In genomic region chr7:17139081-17139480, GRCh38 we compare ENCODE assay signal across 17 cellular contexts.
DNase-seq lines count a peak whose midpoint lies in the region; ATAC-seq and TF ChIP-seq lines count a peak whose summit lies in the region.
"Had no signal": no experiment of that assay in that cellular context is flagged by ENCODE, and none has a peak within 500 bp of the region (broad histone marks: within the 10 kb centered on the region; RNA-seq: fewer than 3 reads in every experiment).

No MANE protein-coding gene starts in this region.

- DNase-seq in activated T-cell treated with anti-CD3 and anti-CD28 coated beads, Interleukin-2, amount 50 U/mL, for 24 hours: no peak
- DNase-seq in activated T-cell treated with anti-CD3 and anti-CD28 coated beads, Interleukin-2, amount 50 U/mL, for 1 hour: no peak
- DNase-seq in T-helper 2 cell treated with Interferon-gamma antibody and Interleukin-4, amounts not matched to agents 5 μg/mL and 100 μg/mL, for 36 hours (ENCODE audit: low spot score): no peak
- DNase-seq in esophagus squamous epithelium (lab: John Stamatoyannopoulos, UW): no peak
- no peak for DNase-seq in NCI-H2227 treated with DMSO at 0.1 percent for 48 hours (lab: John Stamatoyannopoulos, UW)
- no peak for DNase-seq in HPDE6-E6E7 (ENCODE audit: extremely low spot score)
- DNase-seq: ACHN, H7, head of caudate nucleus, NCI-H1105, nephron progenitor cell, sigmoid colon had no signal

- H3K9me3 ChIP-seq in esophagus squamous epithelium: no peaks in the 10 kb centered on the region
- H3K9me3 ChIP-seq: sigmoid colon had no signal

- peak overlapping the region in 3 of 4 donors; percentile 12 to 42 (median 42) for H3K27ac ChIP-seq in esophagus squamous epithelium
- H3K27ac ChIP-seq: sigmoid colon, VCaP had no signal

- H3K36me3 ChIP-seq in esophagus squamous epithelium: no peaks in the 10 kb centered on the region
- H3K36me3 ChIP-seq: sigmoid colon had no signal

- WGBS in esophagus squamous epithelium, 2 donors: 35 to 36% methylated on average over 1 of the region's 1 CpG

- H3K27me3 Mint-ChIP-seq in activated T-cell treated with anti-CD3 and anti-CD28 coated beads, Interleukin-2, amount 50 U/mL, for 24 hours: no peaks in the 10 kb centered on the region
- no peaks in the 10 kb centered on the region for H3K27me3 Mint-ChIP-seq in T-helper 2 cell treated with Interferon-gamma antibody and Interleukin-4, amounts not matched to agents 5 μg/mL and 100 μg/mL, for 36 hours (ENCODE audit: low read depth)
- no peaks in the 10 kb centered on the region for H3K27me3 Mint-ChIP-seq in stimulated activated naive CD8-positive, alpha-beta T cell treated with anti-CD3 and anti-CD28 coated beads, Interleukin-15, Interleukin-2, amounts not matched to agents 100 ng/mL and 50 ng/mL, for 24 hours
- H3K27me3 Mint-ChIP-seq: IgD-negative memory B cell had no signal

- H3K4me3 ChIP-seq in esophagus squamous epithelium: no peak overlapping the region
- H3K4me3 ChIP-seq: sigmoid colon had no signal

- intact Hi-C loops in esophagus squamous epithelium (cut with DNase I): no loop called here

- no peaks in the 10 kb centered on the region for H3K27me3 ChIP-seq in esophagus squamous epithelium
- H3K27me3 ChIP-seq: sigmoid colon had no signal

- peak overlapping the region; percentile 49 for H3K4me3 Mint-ChIP-seq in activated T-cell treated with anti-CD3 and anti-CD28 coated beads, Interleukin-2, amount 50 U/mL, for 24 hours
- peak overlapping the region; percentile 76 for H3K4me3 Mint-ChIP-seq in T-helper 2 cell treated with Interferon-gamma antibody and Interleukin-4, amounts not matched to agents 5 μg/mL and 100 μg/mL, for 36 hours
- peak overlapping the region; percentile 31 for H3K4me3 Mint-ChIP-seq in stimulated activated naive CD8-positive, alpha-beta T cell treated with anti-CD3 and anti-CD28 coated beads, Interleukin-15, Interleukin-2, amounts not matched to agents 100 ng/mL and 50 ng/mL, for 24 hours
- H3K4me3 Mint-ChIP-seq: nephron progenitor cell had no signal

- no peak for ATAC-seq in GM21576 (IDR thresholded peaks at IDR 0.05; ENCODE audit: unreplicated experiment)
- ATAC-seq: SK-N-SH treated with all-trans-retinoic acid at 6 μM for 48 hours had no signal

- H3K9me3 Mint-ChIP-seq in activated T-cell treated with anti-CD3 and anti-CD28 coated beads, Interleukin-2, amount 50 U/mL, for 24 hours: no peaks in the 10 kb centered on the region
- H3K9me3 Mint-ChIP-seq in T-helper 2 cell treated with Interferon-gamma antibody and Interleukin-4, amounts not matched to agents 5 μg/mL and 100 μg/mL, for 36 hours: peaks cover 12% of the 10 kb centered on the region
- no peaks in the 10 kb centered on the region for H3K9me3 Mint-ChIP-seq in stimulated activated naive CD8-positive, alpha-beta T cell treated with anti-CD3 and anti-CD28 coated beads, Interleukin-15, Interleukin-2, amounts not matched to agents 100 ng/mL and 50 ng/mL, for 24 hours
- H3K9me3 Mint-ChIP-seq: IgD-negative memory B cell, nephron progenitor cell had no signal

- TF ChIP-seq CTCF in esophagus squamous epithelium (IDR thresholded peaks at IDR 0.05): no peak

- no peaks in the 10 kb centered on the region for H3K36me3 Mint-ChIP-seq in activated T-cell treated with anti-CD3 and anti-CD28 coated beads, Interleukin-2, amount 50 U/mL, for 24 hours (ENCODE audit: low read depth)
- peaks cover 20% of the 10 kb centered on the region for H3K36me3 Mint-ChIP-seq in T-helper 2 cell treated with Interferon-gamma antibody and Interleukin-4, amounts not matched to agents 5 μg/mL and 100 μg/mL, for 36 hours (ENCODE audit: low read depth)
- no peaks in the 10 kb centered on the region for H3K36me3 Mint-ChIP-seq in stimulated activated naive CD8-positive, alpha-beta T cell treated with anti-CD3 and anti-CD28 coated beads, Interleukin-15, Interleukin-2, amounts not matched to agents 100 ng/mL and 50 ng/mL, for 24 hours (ENCODE audit: low read depth)

- peaks cover 6 to 44% (median 6%) of the 10 kb centered on the region in 3 donors for H3K4me1 ChIP-seq in esophagus squamous epithelium

- peak overlapping the region; percentile 94 for H3K27ac Mint-ChIP-seq in activated T-cell treated with anti-CD3 and anti-CD28 coated beads, Interleukin-2, amount 50 U/mL, for 24 hours
- H3K27ac Mint-ChIP-seq in T-helper 2 cell treated with Interferon-gamma antibody and Interleukin-4, amounts not matched to agents 5 μg/mL and 100 μg/mL, for 36 hours: peak overlapping the region; percentile 94
- peak overlapping the region; percentile 69 for H3K27ac Mint-ChIP-seq in stimulated activated naive CD8-positive, alpha-beta T cell treated with anti-CD3 and anti-CD28 coated beads, Interleukin-15, Interleukin-2, amounts not matched to agents 100 ng/mL and 50 ng/mL, for 24 hours
- H3K27ac Mint-ChIP-seq: IgD-negative memory B cell, nephron progenitor cell had no signal

- TF ChIP-seq POLR2A in esophagus squamous epithelium (IDR thresholded peaks at IDR 0.05): no peak

- H3K4me1 Mint-ChIP-seq in activated T-cell treated with anti-CD3 and anti-CD28 coated beads, Interleukin-2, amount 50 U/mL, for 24 hours (ENCODE audit: low read depth): peaks cover 77% of the 10 kb centered on the region
- H3K4me1 Mint-ChIP-seq in T-helper 2 cell treated with Interferon-gamma antibody and Interleukin-4, amounts not matched to agents 5 μg/mL and 100 μg/mL, for 36 hours (ENCODE audit: low read depth): peaks cover 73% of the 10 kb centered on the region
- H3K4me1 Mint-ChIP-seq in stimulated activated naive CD8-positive, alpha-beta T cell treated with anti-CD3 and anti-CD28 coated beads, Interleukin-15, Interleukin-2, amounts not matched to agents 100 ng/mL and 50 ng/mL, for 24 hours (ENCODE audit: low read depth): peaks cover 78% of the 10 kb centered on the region
- H3K4me1 Mint-ChIP-seq: nephron progenitor cell had no signal
